27 cellular contexts compared by ENCODE assay signal in the genomic region with DNA sequence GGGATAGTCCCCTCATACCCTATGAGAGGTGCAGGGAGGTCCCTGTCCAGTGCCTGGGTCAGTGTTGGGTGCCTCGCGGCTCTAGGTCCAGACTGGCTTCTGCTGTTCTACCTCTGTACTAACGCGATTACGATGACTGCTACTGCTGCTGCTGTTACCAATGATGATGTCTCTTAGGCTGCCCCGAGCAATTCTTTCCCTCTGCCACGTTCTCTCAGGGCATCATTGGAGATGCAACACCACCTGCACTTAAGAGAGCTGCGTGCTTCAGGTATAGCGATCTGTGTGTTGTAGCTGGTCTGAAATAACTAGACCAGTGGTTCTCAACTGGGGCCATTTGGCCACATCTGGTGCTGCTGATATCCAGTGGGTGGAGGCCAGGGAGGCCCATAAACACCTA.
"Had no signal": no experiment of that assay in that cellular context is flagged by ENCODE, and none has a peak within 500 bp of the region (broad histone marks: within the 10 kb centered on the region; RNA-seq: fewer than 3 reads in every experiment).

No MANE protein-coding gene starts in this region.

- H3K27me3 ChIP-seq: neural progenitor cell, neutrophil, right lobe of liver, testis, transverse colon, upper lobe of left lung, vagina had no signal

- H3K36me3 ChIP-seq: neural progenitor cell, neutrophil, pancreas, right lobe of liver, sigmoid colon, suprapubic skin, tibial artery, transverse colon, upper lobe of left lung, vagina had no signal

- H3K27ac ChIP-seq: neural progenitor cell, neutrophil, pancreas, psoas muscle, right lobe of liver, sigmoid colon, suprapubic skin, testis, tibial artery, transverse colon, upper lobe of left lung, vagina had no signal

- H3K4me2 ChIP-seq: neural progenitor cell had no signal

- DNase-seq: naive B cell; naive thymus-derived CD8-positive, alpha-beta T cell; nephron progenitor cell; nucleus accumbens; pancreas; psoas muscle; right cardiac atrium; right lobe of liver; sigmoid colon; small intestine; stimulated activated CD4-positive, alpha-beta T cell treated with anti-CD3 and anti-CD28 coated beads, Interleukin-15, amount 100 ng/mL, for 24 hours; stimulated activated CD4-positive, alpha-beta T cell treated with anti-CD3 and anti-CD28 coated beads, Interleukin-2, amount 100 ng/mL, for 24 hours; stimulated activated CD4-positive, alpha-beta T cell treated with anti-CD3 and anti-CD28 coated beads, Interleukin-2, amount 100 ng/mL, for 48 hours; stimulated activated CD4-positive, alpha-beta T cell treated with anti-CD3 and anti-CD28 coated beads, Interleukin-4, amount 100 ng/mL, for 24 hours; stimulated activated naive B cell treated with anti-CD40 and anti-IgM and Interleukin-4, amounts not matched to agents 10 μg/mL and 1 μg/mL and 100 μg/mL, for 72 hours; stimulated activated naive CD8-positive, alpha-beta T cell treated with anti-CD3 and anti-CD28 coated beads, Interleukin-15, amount 100 ng/mL, for 72 hours; stimulated activated naive CD8-positive, alpha-beta T cell treated with anti-CD3 and anti-CD28 coated beads, Interleukin-15, Interleukin-2, amounts not matched to agents 100 U/mL and 50 U/mL, for 24 hours; substantia nigra; testis; tibial artery; transverse colon; upper lobe of left lung had no signal

- H3K4me1 ChIP-seq: pancreas, psoas muscle, right lobe of liver, sigmoid colon, suprapubic skin, testis, tibial artery, transverse colon, upper lobe of left lung, vagina had no signal

- H3K4me3 ChIP-seq: neural progenitor cell, pancreas, psoas muscle, right lobe of liver, sigmoid colon, suprapubic skin, testis, tibial artery, transverse colon, upper lobe of left lung, vagina had no signal

- H3K9ac ChIP-seq: neural progenitor cell had no signal

- H2AFZ ChIP-seq: neural progenitor cell had no signal

- H3K9me3 ChIP-seq: neutrophil, pancreas, psoas muscle, right lobe of liver, sigmoid colon, suprapubic skin, testis, tibial artery, transverse colon, upper lobe of left lung, vagina had no signal

- ATAC-seq: naive thymus-derived CD8-positive, alpha-beta T cell; pancreas; psoas muscle; right cardiac atrium; right lobe of liver; stimulated activated effector memory CD8-positive, alpha-beta T cell treated with anti-CD3 and anti-CD28 coated beads, Interleukin-12 subunit alpha, Interleukin-12 subunit beta, amount 100 ng/mL, for 72 hours; stimulated activated naive B cell treated with anti-CD40 and anti-IgM and Interleukin-4, amounts not matched to agents 10 μg/mL and 1 μg/mL and 100 μg/mL, for 72 hours; stimulated activated naive CD8-positive, alpha-beta T cell treated with anti-CD3 and anti-CD28 coated beads, Interleukin-15, amount 100 ng/mL, for 72 hours; stimulated activated naive CD8-positive, alpha-beta T cell treated with anti-CD3 and anti-CD28 coated beads, Interleukin-15, Interleukin-2, amounts not matched to agents 100 U/mL and 50 U/mL, for 24 hours had no signal
